9 cellular contexts compared by ENCODE assay signal in the genomic region with DNA sequence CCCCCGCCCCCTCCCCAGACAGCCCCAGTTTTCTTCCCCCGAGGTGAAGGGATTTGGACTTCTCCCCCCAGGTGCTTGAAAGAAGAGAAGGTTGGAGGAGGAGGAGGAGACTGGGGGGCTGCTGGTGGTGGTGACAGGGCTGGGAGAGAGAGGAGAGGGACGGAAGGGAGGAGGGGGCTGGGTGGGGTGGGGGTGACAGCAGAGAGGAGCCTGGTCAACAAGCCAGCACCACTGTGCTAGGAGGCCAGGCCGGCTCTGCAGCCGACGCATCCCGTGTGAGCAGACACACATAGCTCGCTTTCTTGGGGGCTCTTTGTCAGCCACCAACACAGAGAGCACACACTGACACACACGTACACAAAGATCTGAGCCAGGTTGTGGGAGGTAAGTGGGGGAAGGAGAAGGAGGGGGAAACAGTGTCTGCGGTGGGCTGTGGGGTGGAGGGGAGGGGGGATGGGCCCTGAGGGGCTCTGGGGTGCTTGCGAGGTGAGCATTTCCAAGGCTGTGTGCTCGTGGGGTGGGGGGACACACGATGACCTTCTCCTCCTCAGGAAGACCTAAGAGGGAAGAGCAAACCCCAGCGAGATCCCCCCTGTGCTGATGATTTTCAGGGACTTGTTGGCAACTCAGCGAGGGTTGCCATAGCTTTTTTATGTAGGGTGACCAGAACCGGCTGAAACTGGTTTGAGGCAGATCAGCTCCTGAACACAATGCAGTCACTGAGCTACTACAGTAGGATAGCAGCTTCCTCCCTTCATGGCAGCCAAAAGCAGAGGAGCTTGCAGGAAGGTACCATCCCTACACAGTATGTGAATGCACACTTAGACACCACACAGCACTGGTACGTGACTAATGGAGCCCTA. TPM values are rescaled to one million over a fixed set of nuclear protein-coding genes. Genes with fewer than 3 reads are reported as not detected.
A peak's percentile ranks its signal among the peaks of the same experiment; 100 is the strongest.
DNase-seq lines count a peak whose midpoint lies in the region; ATAC-seq and TF ChIP-seq lines count a peak whose summit lies in the region.
"Had no signal": no experiment of that assay in that cellular context is flagged by ENCODE, and none has a peak within 500 bp of the region (broad histone marks: within the 10 kb centered on the region; RNA-seq: fewer than 3 reads in every experiment).

A gene with protein sequence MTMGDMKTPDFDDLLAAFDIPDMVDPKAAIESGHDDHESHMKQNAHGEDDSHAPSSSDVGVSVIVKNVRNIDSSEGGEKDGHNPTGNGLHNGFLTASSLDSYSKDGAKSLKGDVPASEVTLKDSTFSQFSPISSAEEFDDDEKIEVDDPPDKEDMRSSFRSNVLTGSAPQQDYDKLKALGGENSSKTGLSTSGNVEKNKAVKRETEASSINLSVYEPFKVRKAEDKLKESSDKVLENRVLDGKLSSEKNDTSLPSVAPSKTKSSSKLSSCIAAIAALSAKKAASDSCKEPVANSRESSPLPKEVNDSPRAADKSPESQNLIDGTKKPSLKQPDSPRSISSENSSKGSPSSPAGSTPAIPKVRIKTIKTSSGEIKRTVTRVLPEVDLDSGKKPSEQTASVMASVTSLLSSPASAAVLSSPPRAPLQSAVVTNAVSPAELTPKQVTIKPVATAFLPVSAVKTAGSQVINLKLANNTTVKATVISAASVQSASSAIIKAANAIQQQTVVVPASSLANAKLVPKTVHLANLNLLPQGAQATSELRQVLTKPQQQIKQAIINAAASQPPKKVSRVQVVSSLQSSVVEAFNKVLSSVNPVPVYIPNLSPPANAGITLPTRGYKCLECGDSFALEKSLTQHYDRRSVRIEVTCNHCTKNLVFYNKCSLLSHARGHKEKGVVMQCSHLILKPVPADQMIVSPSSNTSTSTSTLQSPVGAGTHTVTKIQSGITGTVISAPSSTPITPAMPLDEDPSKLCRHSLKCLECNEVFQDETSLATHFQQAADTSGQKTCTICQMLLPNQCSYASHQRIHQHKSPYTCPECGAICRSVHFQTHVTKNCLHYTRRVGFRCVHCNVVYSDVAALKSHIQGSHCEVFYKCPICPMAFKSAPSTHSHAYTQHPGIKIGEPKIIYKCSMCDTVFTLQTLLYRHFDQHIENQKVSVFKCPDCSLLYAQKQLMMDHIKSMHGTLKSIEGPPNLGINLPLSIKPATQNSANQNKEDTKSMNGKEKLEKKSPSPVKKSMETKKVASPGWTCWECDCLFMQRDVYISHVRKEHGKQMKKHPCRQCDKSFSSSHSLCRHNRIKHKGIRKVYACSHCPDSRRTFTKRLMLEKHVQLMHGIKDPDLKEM (N-terminal part only) (plus strand): TSS at position 732 of the 863 bp plus-strand sequence. CDS start 53,411 bp downstream, outside the sequence.

- peaks cover 7% of the 10 kb centered on the region for H3K36me3 Mint-ChIP-seq in activated CD4-positive, alpha-beta T cell treated with anti-CD3 and anti-CD28 coated beads for 36 hours (ENCODE audit: low read depth)

- H3K27ac ChIP-seq in left ventricle myocardium inferior (replicated peaks), result peak within 1 kb of the TSS; percentile 99
- peak within 1 kb of the TSS; percentile 34 for H3K27ac ChIP-seq in parathyroid adenoma

- peak within 1 kb of the TSS; percentile 46 for H3K4me3 Mint-ChIP-seq in activated CD4-positive, alpha-beta T cell treated with anti-CD3 and anti-CD28 coated beads for 36 hours

- H3K9me3 Mint-ChIP-seq in activated CD4-positive, alpha-beta T cell treated with anti-CD3 and anti-CD28 coated beads for 36 hours (ENCODE audit: low read depth), result no peaks in the 10 kb centered on the region

- intact Hi-C loops in activated CD4-positive, alpha-beta T cell treated with anti-CD3 and anti-CD28 coated beads for 36 hours (cut with DNase I, micrococcal nuclease), result no loop called here
- intact Hi-C loops in left ventricle myocardium inferior (cut with micrococcal nuclease), result loop anchor here (10.0 kb wide), 1 partner anchor 200 kb away; no protein-coding TSS in a partner anchor

- POLR2A ChIA-PET in activated CD4-positive, alpha-beta T cell treated with anti-CD3 and anti-CD28 coated beads for 36 hours (lab: Charles Lee), result interaction anchor here (0.6 kb wide), 1 partner anchor 39 kb away, joined by 4 read pairs; no protein-coding TSS in a partner anchor

- no peak within 1 kb of the TSS for H3K4me2 ChIP-seq in parathyroid adenoma (ENCODE audit: low read length)

- H3K27me3 Mint-ChIP-seq in activated CD4-positive, alpha-beta T cell treated with anti-CD3 and anti-CD28 coated beads for 36 hours, result peaks cover 53% of the 10 kb centered on the region

- H3K36me3 ChIP-seq in left ventricle myocardium inferior (peaks cover 17% of the 10 kb centered on the region), parathyroid adenoma (ENCODE audit: control insufficient read depth, insufficient read depth, low read length) (no peaks in the 10 kb centered on the region)

- H3K4me1 Mint-ChIP-seq in activated CD4-positive, alpha-beta T cell treated with anti-CD3 and anti-CD28 coated beads for 36 hours, result peaks cover 5% of the 10 kb centered on the region

- H3K9ac ChIP-seq in parathyroid adenoma, result no peak within 1 kb of the TSS

- DNase-seq in activated CD4-positive, alpha-beta T cell treated with anti-CD3 and anti-CD28 coated beads for 36 hours, result peak; percentile 43
- no peak for DNase-seq in activated CD4-positive, alpha-beta T cell treated with anti-CD3 and anti-CD28 coated beads, Interleukin-2, amount 50 U/mL, for 4 hours
- peak; percentile 66 for DNase-seq in NCI-H2196 treated with DMSO at 0.1 percent for 48 hours (lab: John Stamatoyannopoulos, UW; ENCODE audit: unreplicated experiment)
- DNase-seq in anterior cingulate cortex (lab: John Stamatoyannopoulos, UW), result peak in 56 of 58 donors; percentile 19 to 87 (median 68)
- peak; percentile 26 for DNase-seq in left ventricle myocardium inferior
- no peak for DNase-seq in stimulated activated CD4-positive, alpha-beta T cell treated with anti-CD3 and anti-CD28 coated beads, Interleukin-15, amount 100 ng/mL, for 24 hours
- DNase-seq: DND-41 had no signal

- TF ChIP-seq CTCF in left ventricle myocardium inferior (IDR thresholded peaks at IDR 0.05; ENCODE audit: borderline replicate concordance) (no peak), parathyroid adenoma (IDR thresholded peaks at IDR 0.05) (no peak)

- peaks cover 84% of the 10 kb centered on the region for H3K4me1 ChIP-seq in left ventricle myocardium inferior
- H3K4me1 ChIP-seq in parathyroid adenoma, result peaks cover 9% of the 10 kb centered on the region

- peak within 1 kb of the TSS; percentile 83 for H2AFZ ChIP-seq in parathyroid adenoma

- H3K27me3 ChIP-seq in left ventricle myocardium inferior (ENCODE audit: low read depth) (no peaks in the 10 kb centered on the region), parathyroid adenoma (ENCODE audit: control insufficient read depth, insufficient read depth, low read length) (no peaks in the 10 kb centered on the region)

- CTCF ChIA-PET in activated CD4-positive, alpha-beta T cell treated with anti-CD3 and anti-CD28 coated beads for 36 hours (lab: Charles Lee), result interaction anchor here (0.6 to 0.9 kb wide), 2 partner anchors 43 to 96 kb away, joined by 3 read pairs; no protein-coding TSS in a partner anchor

- ATAC-seq in activated CD4-positive, alpha-beta T cell treated with anti-CD3 and anti-CD28 coated beads for 36 hours, result peak; percentile 63
- no peak for ATAC-seq in GM21576 (IDR thresholded peaks at IDR 0.05; ENCODE audit: unreplicated experiment)

- H3K79me2 ChIP-seq in parathyroid adenoma, result peaks cover 8% of the 10 kb centered on the region

- H3K4me3 ChIP-seq in left ventricle myocardium inferior, result peak within 1 kb of the TSS; percentile 73
- H3K4me3 ChIP-seq in parathyroid adenoma (ENCODE audit: low read depth, low read length), result no peak within 1 kb of the TSS

- H3K27ac Mint-ChIP-seq in activated CD4-positive, alpha-beta T cell treated with anti-CD3 and anti-CD28 coated beads for 36 hours, result peak within 1 kb of the TSS; percentile 28

- H3K9me3 ChIP-seq in left ventricle myocardium inferior (replicated peaks), result no peaks in the 10 kb centered on the region
- no peaks in the 10 kb centered on the region for H3K9me3 ChIP-seq in parathyroid adenoma (ENCODE audit: control insufficient read depth, low read length)

RNA-seq across cellular contexts. Expression of the gene that starts here (rescaled TPM):
- total RNA-seq in activated CD4-positive, alpha-beta T cell treated with anti-CD3 and anti-CD28 coated beads for 36 hours, result 10 to 100 TPM in 1 of 2 experiments, 1 to 10 TPM in 1; 7.7 to 11.3 TPM
- 59.3 TPM for total RNA-seq in left ventricle myocardium inferior

Comparison
In these comparisons a context has a peak if more than half of its experiments do, and no peak if none do; other contexts are left out.
1. DNase-seq: peak in activated CD4-positive, alpha-beta T cell treated with anti-CD3 and anti-CD28 coated beads for 36 hours (single experiment), NCI-H2196 treated with DMSO at 0.1 percent for 48 hours (single experiment), anterior cingulate cortex (56 of 58) and left ventricle myocardium inferior (single experiment); none in activated CD4-positive, alpha-beta T cell treated with anti-CD3 and anti-CD28 coated beads, Interleukin-2, amount 50 U/mL, for 4 hours (0 of 2) and stimulated activated CD4-positive, alpha-beta T cell treated with anti-CD3 and anti-CD28 coated beads, Interleukin-15, amount 100 ng/mL, for 24 hours (single experiment).